17 cellular contexts compared by ENCODE assay signal in the genomic region with DNA sequence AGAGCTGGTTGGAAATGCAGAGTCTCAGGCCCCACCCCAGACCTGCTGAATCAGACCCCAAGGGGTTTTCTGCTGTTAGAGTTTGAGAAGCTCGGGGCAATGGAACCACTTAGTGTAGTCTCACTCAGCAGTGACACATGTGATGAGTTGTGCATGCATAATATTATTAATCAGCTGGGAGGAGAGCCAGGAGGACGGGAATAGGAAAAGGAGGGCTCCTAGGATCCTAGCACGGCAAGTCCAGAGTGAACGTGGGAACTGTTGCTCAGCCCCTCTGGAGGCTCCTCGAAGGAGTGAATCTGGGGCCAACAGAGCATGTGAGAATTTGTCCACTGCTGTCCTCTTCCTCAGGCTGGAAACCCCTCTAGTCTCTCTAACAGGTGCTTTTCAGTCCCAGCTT.
A peak's percentile ranks its signal among the peaks of the same experiment; 100 is the strongest.
DNase-seq lines count a peak whose midpoint lies in the region; ATAC-seq and TF ChIP-seq lines count a peak whose summit lies in the region.
"Had no signal": no experiment of that assay in that cellular context is flagged by ENCODE, and none has a peak within 500 bp of the region (broad histone marks: within the 10 kb centered on the region; RNA-seq: fewer than 3 reads in every experiment).

No MANE protein-coding gene starts in this region.

- ATAC-seq in left ventricle myocardium superior (peak; percentile 9), right cardiac atrium (no peak), RWPE2 (ENCODE audit: low read depth) (0 out of 3 replicates have a peak, but pooled peaks have one; percentile 27), HG02970 (IDR thresholded peaks at IDR 0.05; ENCODE audit: low FRiP score, unreplicated experiment) (no peak)
- ATAC-seq: activated CD4-positive, alpha-beta T cell treated with anti-CD3 and anti-CD28 coated beads for 36 hours; left lobe of liver had no signal

- TF ChIP-seq CTCF in RWPE2 (IDR thresholded peaks at IDR 0.05; ENCODE audit: poor library complexity, severe bottlenecking) (no peak), fibroblast of mammary gland (conservative IDR thresholded peaks at IDR 0.05; ENCODE audit: control insufficient read depth, insufficient read depth, low read depth, low read length) (no peak), WERI-Rb-1 (IDR thresholded peaks at IDR 0.05; ENCODE audit: low read depth, low read length) (no peak)

- H3K27ac ChIP-seq in right cardiac atrium (ENCODE audit: low read length) (no peak overlapping the region), RWPE2 (ENCODE audit: poor library complexity, severe bottlenecking) (no peak overlapping the region), WERI-Rb-1 (no peak overlapping the region)
- H3K27ac ChIP-seq: esophagus muscularis mucosa, parathyroid adenoma had no signal

- H3K36me3 ChIP-seq in RWPE2 (ENCODE audit: low read depth) (no peaks in the 10 kb centered on the region), WERI-Rb-1 (no peaks in the 10 kb centered on the region)
- H3K36me3 ChIP-seq: esophagus muscularis mucosa had no signal

- 67% methylated on average over 5 of the region's 5 CpGs for WGBS in right cardiac atrium

- no peaks in the 10 kb centered on the region for H3K27me3 ChIP-seq in right cardiac atrium (ENCODE audit: control insufficient read depth, insufficient read depth)
- H3K27me3 ChIP-seq in RWPE2 (ENCODE audit: insufficient read depth, poor library complexity, severe bottlenecking), result no peaks in the 10 kb centered on the region
- H3K27me3 ChIP-seq in WERI-Rb-1 (ENCODE audit: insufficient read depth, low read depth, severe bottlenecking), result no peaks in the 10 kb centered on the region
- H3K27me3 ChIP-seq: esophagus muscularis mucosa had no signal

- H3K4me1 ChIP-seq in right cardiac atrium (ENCODE audit: control insufficient read depth, insufficient read depth, low read length), result peaks cover 8% of the 10 kb centered on the region
- H3K4me1 ChIP-seq in RWPE2 (ENCODE audit: insufficient read depth, poor library complexity, severe bottlenecking), result peaks cover 24% of the 10 kb centered on the region
- H3K4me1 ChIP-seq: parathyroid adenoma had no signal

- DNase-seq in left ventricle myocardium superior (no peak), right cardiac atrium (no peak), RWPE2 (ENCODE audit: low spot score) (no peak), fibroblast of mammary gland (ENCODE audit: low read depth) (peak; percentile 95), WERI-Rb-1 (no peak), DMS53 treated with DMSO at 0.1 percent for 48 hours (lab: John Stamatoyannopoulos, UW; ENCODE audit: unreplicated experiment) (no peak), NCI-H345 treated with DMSO at 0.1 percent for 48 hours (lab: John Stamatoyannopoulos, UW; ENCODE audit: unreplicated experiment) (no peak)
- DNase-seq: ACHN; activated CD4-positive, alpha-beta T cell treated with anti-CD3 and anti-CD28 coated beads for 36 hours; activated CD8-positive, alpha-beta memory T cell treated with anti-CD3 and anti-CD28 coated beads, Interleukin-2, amount 50 U/mL, for 48 hours; GDM1; NCI-H1436 treated with DMSO at 0.1 percent for 48 hours; stimulated activated naive CD4-positive, alpha-beta T cell had no signal

- intact Hi-C loops in left ventricle myocardium superior (cut with micrococcal nuclease), result no loop called here
- intact Hi-C loops in right cardiac atrium (cut with DNase I), result no loop called here

- H3K4me3 ChIP-seq in right cardiac atrium (ENCODE audit: low read length), result no peak overlapping the region
- H3K4me3 ChIP-seq in RWPE2 (ENCODE audit: severe bottlenecking), result no peak overlapping the region
- H3K4me3 ChIP-seq in fibroblast of mammary gland (ENCODE audit: control insufficient read depth, low read depth, low read length), result no peak overlapping the region
- no peak overlapping the region for H3K4me3 ChIP-seq in WERI-Rb-1 (ENCODE audit: low read depth, low read length)
- H3K4me3 ChIP-seq: esophagus muscularis mucosa had no signal

- H3K9me3 ChIP-seq in right cardiac atrium (ENCODE audit: control insufficient read depth, low read length) (no peaks in the 10 kb centered on the region), RWPE2 (ENCODE audit: severe bottlenecking) (no peaks in the 10 kb centered on the region), WERI-Rb-1 (ENCODE audit: severe bottlenecking) (no peaks in the 10 kb centered on the region)
- H3K9me3 ChIP-seq: esophagus muscularis mucosa had no signal

Comparison
In these comparisons a context has a peak if more than half of its experiments do, and no peak if none do; other contexts are left out.
1. ATAC-seq: peak in left ventricle myocardium superior (single experiment) and RWPE2 (single experiment); none in right cardiac atrium (0 of 2) and HG02970 (single experiment).